Comparison of ENCODE assay signal across 1 cellular context in the genomic region with DNA sequence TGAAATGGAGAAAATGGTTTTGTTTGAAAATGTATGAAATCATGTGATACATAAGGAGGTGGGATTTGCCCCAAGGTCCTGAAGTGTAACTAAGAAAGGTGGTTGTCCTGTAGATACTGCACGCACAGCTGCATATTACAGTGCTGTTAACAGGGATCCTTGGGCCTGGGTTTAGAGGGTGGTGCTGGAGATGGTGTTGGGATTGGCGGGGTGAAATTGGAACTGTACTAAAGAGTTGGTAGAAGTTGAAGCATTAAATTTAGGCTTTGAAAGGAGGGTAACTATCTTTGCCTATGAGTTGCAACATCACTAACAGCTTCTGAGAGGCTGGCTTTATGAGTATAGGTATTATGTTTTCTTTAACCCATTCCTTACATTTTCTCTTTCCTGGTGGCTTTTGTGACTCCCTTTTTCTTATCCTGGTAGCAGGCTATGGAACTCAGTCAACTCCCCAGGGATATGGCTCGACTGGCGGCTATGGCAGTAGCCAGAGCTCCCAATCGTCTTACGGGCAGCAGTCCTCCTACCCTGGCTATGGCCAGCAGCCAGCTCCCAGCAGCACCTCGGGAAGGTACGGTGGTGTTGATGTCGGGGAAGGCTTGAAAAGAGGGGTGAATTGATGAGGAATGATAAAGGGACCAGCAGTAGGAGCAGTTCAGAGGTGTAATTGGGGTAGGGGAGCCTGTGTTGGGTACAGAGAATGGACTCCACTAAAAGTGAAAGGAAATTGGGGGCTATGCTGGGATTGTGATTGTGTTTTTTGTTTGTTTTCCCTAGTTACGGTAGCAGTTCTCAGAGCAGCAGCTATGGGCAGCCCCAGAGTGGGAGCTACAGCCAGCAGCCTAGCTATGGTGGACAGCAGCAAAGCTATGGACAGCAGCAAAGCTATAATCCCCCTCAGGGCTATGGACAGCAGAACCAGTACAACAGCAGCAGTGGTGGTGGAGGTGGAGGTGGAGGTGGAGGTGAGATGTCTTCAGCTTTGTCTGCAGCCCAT.
TF ChIP-seq lines count a peak whose summit lies in the region.

No MANE protein-coding gene starts in this region.

TF ChIP-seq in HepG2, 621 proteins besides CTCF, POLR2A, EP300 and RAD21:
- 0 out of 2 replicates have a peak, but pooled peaks have one; percentile 20 for TF ChIP-seq MED1 (CRISPR knock-in tag; IDR thresholded peaks at IDR 0.05)
- peak; percentile 64 for TF ChIP-seq AGO2 (optimal IDR thresholded peaks at IDR 0.05; ENCODE audit: low read depth, low read length)
- TF ChIP-seq ZNF777 (CRISPR knock-in tag; IDR thresholded peaks at IDR 0.05), result 0 out of 2 replicates have a peak, but pooled peaks have one; percentile 35
- no peak for TF ChIP-seq ZNF260 (CRISPR knock-in tag; IDR thresholded peaks at IDR 0.05; ENCODE audit: borderline replicate concordance, low read depth)
- peak; percentile 54; the same call in 1 of the 2 replicates for TF ChIP-seq POLR2G (IDR thresholded peaks at IDR 0.05; ENCODE audit: low read depth, low read length)
- TF ChIP-seq ZNF670 (CRISPR knock-in tag; IDR thresholded peaks at IDR 0.05; ENCODE audit: borderline replicate concordance), result no peak
- TF ChIP-seq RBFOX2 (IDR thresholded peaks at IDR 0.05; ENCODE audit: low read depth, low read length), result peak; percentile 57
- TF ChIP-seq POLR2AphosphoS5 (IDR thresholded peaks at IDR 0.05; ENCODE audit: low read depth, low read length), result peak; percentile 17; the same call in 1 of the 2 replicates
- TF ChIP-seq ZNF616 (CRISPR knock-in tag; IDR thresholded peaks at IDR 0.05; ENCODE audit: low read depth), result no peak
- TF ChIP-seq SALL1 (CRISPR knock-in tag; IDR thresholded peaks at IDR 0.05), result 0 out of 2 replicates have a peak, but pooled peaks have one; percentile 12
- TF ChIP-seq RBM22 (optimal IDR thresholded peaks at IDR 0.05; ENCODE audit: low read length), result peak; percentile 94
